Comparison of ENCODE assay signal across 8 cellular contexts in genomic region chr2:43175187-43175490, GRCh38. TPM values are rescaled to one million over a fixed set of nuclear protein-coding genes. Genes with fewer than 3 reads are reported as not detected.
A peak's percentile ranks its signal among the peaks of the same experiment; 100 is the strongest.
DNase-seq lines count a peak whose midpoint lies in the region; ATAC-seq, FAIRE-seq and TF ChIP-seq lines count a peak whose summit lies in the region.

No MANE protein-coding gene starts in this region.

- peak overlapping the region; percentile 72 for H3K4me2 ChIP-seq in OCI-LY3 (ENCODE audit: low read length)

- intact Hi-C loops in CD8-positive, alpha-beta T cell (cut with DNase I, micrococcal nuclease), result loop anchor here in 1 of 2 experiments (2.0 kb wide), 1 partner anchor 44 kb away; no protein-coding TSS in a partner anchor
- intact Hi-C loops in natural killer cell (cut with micrococcal nuclease), result no loop called here

- no peaks in the 10 kb centered on the region for H3K79me2 ChIP-seq in OCI-LY3 (ENCODE audit: low read length)

- H3K4me3 ChIP-seq in CD8-positive, alpha-beta T cell (ENCODE audit: low read depth, low read length), result peak overlapping the region; percentile 3
- H3K4me3 ChIP-seq in OCI-LY3 (ENCODE audit: low read length), result peak overlapping the region; percentile 57
- peak overlapping the region; percentile 7 for H3K4me3 ChIP-seq in effector memory CD4-positive, alpha-beta T cell (ENCODE audit: insufficient read depth, low read depth, low read length, poor library complexity, severe bottlenecking)

- FAIRE-seq in frontal cortex (lab: Jason Lieb, UNC), result no peak

- H3K4me1 Mint-ChIP-seq in CD8-positive, alpha-beta T cell (ENCODE audit: low read depth), result peaks cover 83% of the 10 kb centered on the region
- peaks cover 38 to 66% of the 10 kb centered on the region in 2 donors for H3K4me1 Mint-ChIP-seq in natural killer cell

- no peaks in the 10 kb centered on the region for H3K36me3 ChIP-seq in CD8-positive, alpha-beta T cell (ENCODE audit: insufficient read depth, low read length)
- no peaks in the 10 kb centered on the region for H3K36me3 ChIP-seq in OCI-LY3 (replicated peaks; ENCODE audit: low read depth, low read length)
- H3K36me3 ChIP-seq in effector memory CD4-positive, alpha-beta T cell (ENCODE audit: control insufficient read depth, insufficient read depth, low read length), result no peaks in the 10 kb centered on the region

- H4K20me1 ChIP-seq in OCI-LY3 (ENCODE audit: insufficient read depth, low read length), result no peaks in the 10 kb centered on the region

- peak overlapping the region; percentile 57 for H3K4me3 Mint-ChIP-seq in CD8-positive, alpha-beta T cell
- peak overlapping the region; percentile 88 for H3K4me3 Mint-ChIP-seq in natural killer cell

- peaks cover 4% of the 10 kb centered on the region for H3K36me3 Mint-ChIP-seq in CD8-positive, alpha-beta T cell
- H3K36me3 Mint-ChIP-seq in natural killer cell, result no peaks in the 10 kb centered on the region

- in situ Hi-C loops in GM13977 (cut with MboI; ENCODE audit: low pct_unique_long_range_greater_than_20kb, low sequenced_read_pairs, unreplicated experiment), result no loop called here

- ATAC-seq in CD8-positive, alpha-beta T cell, result no peak
- ATAC-seq in natural killer cell, result no peak

- POLR2A ChIA-PET in CD8-positive, alpha-beta T cell (lab: Charles Lee), result interaction anchor here (0.9 to 28.3 kb wide), 14 partner anchors 9 to 421 kb away, joined by 3 to 828 read pairs (median 4); partner anchors contain the start of genes THADA and ZFP36L2

- H3K9me3 Mint-ChIP-seq in CD8-positive, alpha-beta T cell, result no peaks in the 10 kb centered on the region
- no peaks in the 10 kb centered on the region for H3K9me3 Mint-ChIP-seq in natural killer cell

- CTCF ChIA-PET in CD8-positive, alpha-beta T cell (lab: Charles Lee), result interaction anchor here (1.0 to 26.6 kb wide), 10 partner anchors 10 to 49 kb away, joined by 3 to 537 read pairs (median 6); partner anchors contain the start of gene ZFP36L2

- no peak overlapping the region for H2AFZ ChIP-seq in OCI-LY3 (ENCODE audit: low read depth, low read length)

- H3K9me3 ChIP-seq in CD8-positive, alpha-beta T cell (ENCODE audit: low read length), result peaks cover 8% of the 10 kb centered on the region
- no peaks in the 10 kb centered on the region for H3K9me3 ChIP-seq in OCI-LY3 (ENCODE audit: insufficient read depth, low read length)
- H3K9me3 ChIP-seq in effector memory CD4-positive, alpha-beta T cell (ENCODE audit: control insufficient read depth, low read length), result no peaks in the 10 kb centered on the region

- H3K27ac Mint-ChIP-seq in CD8-positive, alpha-beta T cell, result peak overlapping the region; percentile 98
- peak overlapping the region; percentile 99 for H3K27ac Mint-ChIP-seq in natural killer cell

- H3K27me3 ChIP-seq in CD8-positive, alpha-beta T cell (ENCODE audit: insufficient read depth, low read length), result no peaks in the 10 kb centered on the region
- no peaks in the 10 kb centered on the region for H3K27me3 ChIP-seq in OCI-LY3 (ENCODE audit: low read depth, low read length)
- no peaks in the 10 kb centered on the region for H3K27me3 ChIP-seq in effector memory CD4-positive, alpha-beta T cell (replicated peaks; ENCODE audit: control insufficient read depth, insufficient read depth, low read length, poor library complexity, severe bottlenecking)

- peak overlapping the region; percentile 65 for H3K9ac ChIP-seq in OCI-LY3 (ENCODE audit: low read length)

- peaks cover 87% of the 10 kb centered on the region for H3K4me1 ChIP-seq in CD8-positive, alpha-beta T cell (ENCODE audit: insufficient read depth, low read length)
- peaks cover 56% of the 10 kb centered on the region for H3K4me1 ChIP-seq in OCI-LY3 (ENCODE audit: low read length)
- H3K4me1 ChIP-seq in effector memory CD4-positive, alpha-beta T cell (ENCODE audit: control insufficient read depth, insufficient read depth, low read length, poor library complexity, severe bottlenecking), result peaks cover 87% of the 10 kb centered on the region

- TF ChIP-seq CTCF in CD8-positive, alpha-beta T cell (IDR thresholded peaks at IDR 0.05), result no peak
- TF ChIP-seq CTCF in OCI-LY3 (IDR thresholded peaks at IDR 0.05; ENCODE audit: low read depth, low read length), result no peak
- TF ChIP-seq CTCF in natural killer cell (IDR thresholded peaks at IDR 0.05), result no peak
- TF ChIP-seq CTCF in GM13977 (IDR thresholded peaks at IDR 0.05; ENCODE audit: extremely low read depth, insufficient read depth, missing control alignments), result no peak

- H3K27ac ChIP-seq in CD8-positive, alpha-beta T cell (ENCODE audit: low read depth, low read length), result peak overlapping the region; percentile 78
- H3K27ac ChIP-seq in OCI-LY3 (ENCODE audit: low read length), result peak overlapping the region; percentile 77
- peak overlapping the region; percentile 98 for H3K27ac ChIP-seq in effector memory CD4-positive, alpha-beta T cell (ENCODE audit: insufficient read depth, low read length, poor library complexity, severe bottlenecking)

- DNase-seq in CD8-positive, alpha-beta T cell, result no peak
- DNase-seq in effector memory CD4-positive, alpha-beta T cell, result no peak
- DNase-seq in natural killer cell (no peak), frontal cortex (ENCODE audit: low spot score in 2 of 2) (no peak), GM13977 (ENCODE audit: low spot score) (no peak), NCI-H1105 (lab: John Stamatoyannopoulos, UW) (no peak)
- DNase-seq in effector CD4-positive, alpha-beta T cell, result no peak

- no peaks in the 10 kb centered on the region for H3K27me3 Mint-ChIP-seq in CD8-positive, alpha-beta T cell (ENCODE audit: low read depth)
- no peaks in the 10 kb centered on the region for H3K27me3 Mint-ChIP-seq in natural killer cell (ENCODE audit: low read depth in 2 of 2)

RNA-seq across cellular contexts. Expression of gene ZFP36L2, which starts 51.3 kb away (rescaled TPM):
- total RNA-seq in CD8-positive, alpha-beta T cell, result 1,000 to 10,000 TPM; 1,270 to 1,311 TPM
- total RNA-seq in natural killer cell (100 to 1,000 TPM; 376 to 428 (median 418) TPM), frontal cortex (2.4 TPM)

Comparison
In these comparisons a context has a peak if more than half of its experiments do, and no peak if none do; other contexts are left out.
1. H3K4me3 ChIP-seq: peak in every context shown above with its lines; median percentile 57 in OCI-LY3; 7 in effector memory CD4-positive, alpha-beta T cell; 3 in CD8-positive, alpha-beta T cell.
2. RNA of gene ZFP36L2, which starts 51.3 kb away (total RNA-seq): 1,270 to 1,311 TPM in CD8-positive, alpha-beta T cell and 376 to 428 TPM in natural killer cell; 2.4 TPM in frontal cortex (single experiment); every median in the first group is over 100 times any median in the second.
3. Peak in every context shown above with its lines, with median percentiles within 50 percentile points of each other: H3K27ac ChIP-seq.